38 cellular contexts compared by ENCODE assay signal in genomic region chr5:107021575-107021974, GRCh38.
"Had no signal": no experiment of that assay in that cellular context is flagged by ENCODE, and none has a peak within 500 bp of the region (broad histone marks: within the 10 kb centered on the region; RNA-seq: fewer than 3 reads in every experiment).

No MANE protein-coding gene starts in this region.

- H3K9me3 ChIP-seq: ascending aorta had no signal

- H3K4me1 ChIP-seq: ascending aorta had no signal

- H3K9me3 Mint-ChIP-seq: activated B cell treated with CpG ODN at 0.5 μM for 24 hours; activated CD4-positive, alpha-beta T cell treated with anti-CD3 and anti-CD28 coated beads, Interleukin-2, amount 10 ng/mL, durations not matched to agents 24 days and 14 days; activated naive CD8-positive, alpha-beta T cell treated with anti-CD3 and anti-CD28 coated beads, Interleukin-2, amount 10 ng/mL, durations not matched to agents 7 days and 5 days; activated naive CD8-positive, alpha-beta T cell treated with anti-CD3 and anti-CD28 coated beads, Interleukin-2, amount 50 U/mL, for 24 hours; activated T-cell treated with anti-CD3 and anti-CD28 coated beads, Interleukin-2, amount 50 U/mL, for 4 hours; activated T-helper 2 cell treated with anti-CD3 and anti-CD28 coated beads, Interferon-gamma antibody, Interleukin-2, Interleukin-4, amounts not matched to agents 10 μg/mL and 5 μg/mL and 100 μg/mL, durations not matched to agents 14 hours and 24 hours and 36 hours; brain; central memory CD8-positive, alpha-beta T cell; T-helper 1 cell treated with Interleukin-12 subunit alpha and Interleukin-12 subunit beta and Interleukin-4 antibody, amounts not matched to agents 30 μg/mL and 1 μg/mL, for 36 hours; T-helper 2 cell treated with Interferon-gamma antibody and Interleukin-4, amounts not matched to agents 5 μg/mL and 100 μg/mL, for 36 hours had no signal

- H3K27me3 ChIP-seq: ascending aorta, cardiac muscle cell had no signal

- H3K4me3 Mint-ChIP-seq: activated B cell treated with CpG ODN at 0.5 μM for 24 hours; activated CD4-positive, alpha-beta memory T cell treated with anti-CD3 and anti-CD28 coated beads for 36 hours; activated CD4-positive, alpha-beta T cell treated with anti-CD3 and anti-CD28 coated beads, Interleukin-2, amount 10 ng/mL, durations not matched to agents 24 days and 14 days; activated CD8-positive, alpha-beta T cell treated with anti-CD3 and anti-CD28 coated beads for 36 hours; activated naive CD4-positive, alpha-beta T cell treated with anti-CD3 and anti-CD28 coated beads, Interleukin-2, amount 10 ng/mL, durations not matched to agents 7 days and 5 days; activated naive CD4-positive, alpha-beta T cell treated with anti-CD3 and anti-CD28 coated beads, Interleukin-2, amount 50 U/mL, for 24 hours; activated naive CD8-positive, alpha-beta T cell; activated naive CD8-positive, alpha-beta T cell treated with anti-CD3 and anti-CD28 coated beads, Interleukin-2, amount 10 ng/mL, durations not matched to agents 7 days and 5 days; activated naive CD8-positive, alpha-beta T cell treated with anti-CD3 and anti-CD28 coated beads, Interleukin-2, amount 50 U/mL, for 24 hours; activated T-cell treated with anti-CD3 and anti-CD28 coated beads, Interleukin-2, amount 50 U/mL, for 4 hours; activated T-cell treated with anti-CD3 and anti-CD28 coated beads, Interleukin-2, amount 50 U/mL, for 72 hours; brain; central memory CD8-positive, alpha-beta T cell; T-helper 1 cell treated with Interleukin-12 subunit alpha and Interleukin-12 subunit beta and Interleukin-4 antibody, amounts not matched to agents 30 μg/mL and 1 μg/mL, for 36 hours; T-helper 2 cell treated with Interferon-gamma antibody and Interleukin-4, amounts not matched to agents 5 μg/mL and 100 μg/mL, for 36 hours had no signal

- ATAC-seq: activated CD8-positive, alpha-beta T cell treated with anti-CD3 and anti-CD28 coated beads for 36 hours; activated naive CD8-positive, alpha-beta T cell treated with anti-CD3 and anti-CD28 coated beads, Interleukin-2, amount 50 U/mL, for 24 hours; activated T-cell treated with anti-CD3 and anti-CD28 coated beads, Interleukin-2, amount 50 U/mL, for 4 hours; activated T-cell treated with anti-CD3 and anti-CD28 coated beads, Interleukin-2, amount 50 U/mL, for 72 hours had no signal

- DNase-seq: activated B cell treated with CpG ODN at 0.5 μM for 24 hours; activated CD4-positive, alpha-beta memory T cell treated with anti-CD3 and anti-CD28 coated beads for 36 hours; activated CD4-positive, alpha-beta T cell treated with anti-CD3 and anti-CD28 coated beads for 4 hours; activated CD4-positive, alpha-beta T cell treated with anti-CD3 and anti-CD28 coated beads, Interleukin-2, amount 10 ng/mL, durations not matched to agents 24 days and 14 days; activated CD4-positive, alpha-beta T cell treated with anti-CD3 and anti-CD28 coated beads, Interleukin-2, amount 50 U/mL, for 1 hour; activated CD4-positive, alpha-beta T cell treated with anti-CD3 and anti-CD28 coated beads, Interleukin-2, amount 50 U/mL, for 4 hours; activated CD4-positive, CD25-positive, alpha-beta regulatory T cell treated with anti-CD3 and anti-CD28 coated beads, Interleukin-2, amount 50 U/mL, for 72 hours; activated CD8-positive, alpha-beta memory T cell treated with anti-CD3 and anti-CD28 coated beads, Interleukin-2, amount 50 U/mL, for 4 hours; activated CD8-positive, alpha-beta T cell treated with anti-CD3 and anti-CD28 coated beads for 36 hours; activated effector memory CD4-positive, alpha-beta T cell treated with Interleukin-2 at 50 U/mL for 16 hours; activated gamma-delta T cell; activated naive CD4-positive, alpha-beta T cell treated with anti-CD3 and anti-CD28 coated beads, Interleukin-2, amount 10 ng/mL, durations not matched to agents 7 days and 5 days; activated naive CD4-positive, alpha-beta T cell treated with Interleukin-2 at 50 U/mL for 16 hours; activated naive CD8-positive, alpha-beta T cell treated with anti-CD3 and anti-CD28 coated beads, Interleukin-2, amount 10 ng/mL, durations not matched to agents 7 days and 5 days; activated naive CD8-positive, alpha-beta T cell treated with anti-CD3 and anti-CD28 coated beads, Interleukin-2, amount 50 U/mL, for 24 hours; activated T-cell treated with anti-CD3 and anti-CD28 coated beads for 4 hours; activated T-cell treated with anti-CD3 and anti-CD28 coated beads, Interleukin-2, amount 50 U/mL, for 1 hour; activated T-cell treated with anti-CD3 and anti-CD28 coated beads, Interleukin-2, amount 50 U/mL, for 4 hours; activated T-cell treated with anti-CD3 and anti-CD28 coated beads, Interleukin-2, amount 50 U/mL, for 72 hours; amygdala; anterior cingulate cortex; caudate nucleus; cerebellar nuclear complex; T-helper 1 cell; T-helper 2 cell; T-helper 9 cell had no signal

- H3K36me3 ChIP-seq: ascending aorta, cardiac muscle cell had no signal

- H3K27ac ChIP-seq: ascending aorta, cardiac muscle cell, VCaP had no signal

- H3K27ac Mint-ChIP-seq: activated B cell treated with CpG ODN at 0.5 μM for 24 hours; activated CD4-positive, alpha-beta memory T cell treated with anti-CD3 and anti-CD28 coated beads for 36 hours; activated CD4-positive, alpha-beta T cell treated with anti-CD3 and anti-CD28 coated beads, Interleukin-2, amount 10 ng/mL, durations not matched to agents 24 days and 14 days; activated CD8-positive, alpha-beta T cell treated with anti-CD3 and anti-CD28 coated beads for 36 hours; activated naive CD4-positive, alpha-beta T cell treated with anti-CD3 and anti-CD28 coated beads, Interleukin-2, amount 10 ng/mL, durations not matched to agents 7 days and 5 days; activated naive CD4-positive, alpha-beta T cell treated with anti-CD3 and anti-CD28 coated beads, Interleukin-2, amount 50 U/mL, for 24 hours; activated naive CD8-positive, alpha-beta T cell; activated naive CD8-positive, alpha-beta T cell treated with anti-CD3 and anti-CD28 coated beads, Interleukin-2, amount 10 ng/mL, durations not matched to agents 7 days and 5 days; activated naive CD8-positive, alpha-beta T cell treated with anti-CD3 and anti-CD28 coated beads, Interleukin-2, amount 50 U/mL, for 24 hours; activated T-cell treated with anti-CD3 and anti-CD28 coated beads, Interleukin-2, amount 50 U/mL, for 72 hours; activated T-helper 2 cell treated with anti-CD3 and anti-CD28 coated beads, Interferon-gamma antibody, Interleukin-2, Interleukin-4, amounts not matched to agents 10 μg/mL and 5 μg/mL and 100 μg/mL, durations not matched to agents 14 hours and 24 hours and 36 hours; brain; T-helper 1 cell treated with Interleukin-12 subunit alpha and Interleukin-12 subunit beta and Interleukin-4 antibody, amounts not matched to agents 30 μg/mL and 1 μg/mL, for 36 hours; T-helper 2 cell treated with Interferon-gamma antibody and Interleukin-4, amounts not matched to agents 5 μg/mL and 100 μg/mL, for 36 hours had no signal

- H3K4me3 ChIP-seq: ascending aorta, cardiac muscle cell had no signal

- H3K27me3 Mint-ChIP-seq: activated B cell treated with CpG ODN at 0.5 μM for 24 hours; activated CD4-positive, alpha-beta memory T cell treated with anti-CD3 and anti-CD28 coated beads for 36 hours; activated CD4-positive, alpha-beta T cell treated with anti-CD3 and anti-CD28 coated beads, Interleukin-2, amount 10 ng/mL, durations not matched to agents 24 days and 14 days; activated CD8-positive, alpha-beta T cell treated with anti-CD3 and anti-CD28 coated beads for 36 hours; activated naive CD4-positive, alpha-beta T cell treated with anti-CD3 and anti-CD28 coated beads, Interleukin-2, amount 10 ng/mL, durations not matched to agents 7 days and 5 days; activated naive CD4-positive, alpha-beta T cell treated with anti-CD3 and anti-CD28 coated beads, Interleukin-2, amount 50 U/mL, for 24 hours; activated naive CD8-positive, alpha-beta T cell; activated naive CD8-positive, alpha-beta T cell treated with anti-CD3 and anti-CD28 coated beads, Interleukin-2, amount 10 ng/mL, durations not matched to agents 7 days and 5 days; activated naive CD8-positive, alpha-beta T cell treated with anti-CD3 and anti-CD28 coated beads, Interleukin-2, amount 50 U/mL, for 24 hours; brain had no signal

- FAIRE-seq: bronchial epithelial cell, TTC549 had no signal

- H3K36me3 Mint-ChIP-seq: activated CD4-positive, alpha-beta memory T cell treated with anti-CD3 and anti-CD28 coated beads for 36 hours; activated naive CD4-positive, alpha-beta T cell treated with anti-CD3 and anti-CD28 coated beads, Interleukin-2, amount 10 ng/mL, durations not matched to agents 7 days and 5 days; activated naive CD4-positive, alpha-beta T cell treated with anti-CD3 and anti-CD28 coated beads, Interleukin-2, amount 50 U/mL, for 24 hours; activated naive CD8-positive, alpha-beta T cell; activated naive CD8-positive, alpha-beta T cell treated with anti-CD3 and anti-CD28 coated beads, Interleukin-2, amount 10 ng/mL, durations not matched to agents 7 days and 5 days; brain had no signal

- H3K4me1 Mint-ChIP-seq: activated B cell treated with CpG ODN at 0.5 μM for 24 hours; activated CD4-positive, alpha-beta T cell treated with anti-CD3 and anti-CD28 coated beads, Interleukin-2, amount 10 ng/mL, durations not matched to agents 24 days and 14 days; activated naive CD4-positive, alpha-beta T cell treated with anti-CD3 and anti-CD28 coated beads, Interleukin-2, amount 10 ng/mL, durations not matched to agents 7 days and 5 days; activated naive CD4-positive, alpha-beta T cell treated with anti-CD3 and anti-CD28 coated beads, Interleukin-2, amount 50 U/mL, for 24 hours; activated naive CD8-positive, alpha-beta T cell treated with anti-CD3 and anti-CD28 coated beads, Interleukin-2, amount 10 ng/mL, durations not matched to agents 7 days and 5 days; activated naive CD8-positive, alpha-beta T cell treated with anti-CD3 and anti-CD28 coated beads, Interleukin-2, amount 50 U/mL, for 24 hours; central memory CD8-positive, alpha-beta T cell had no signal
